In genomic region chr10:91880310-91880709, GRCh38 we compare ENCODE assay signal across 12 cellular contexts. TPM values are rescaled to one million over a fixed set of nuclear protein-coding genes. Genes with fewer than 3 reads are reported as not detected.
A peak's percentile ranks its signal among the peaks of the same experiment; 100 is the strongest.
DNase-seq lines count a peak whose midpoint lies in the region; ATAC-seq, FAIRE-seq and TF ChIP-seq lines count a peak whose summit lies in the region.
"Had no signal": no experiment of that assay in that cellular context is flagged by ENCODE, and none has a peak within 500 bp of the region (broad histone marks: within the 10 kb centered on the region; RNA-seq: fewer than 3 reads in every experiment).

No MANE protein-coding gene starts in this region.

- no peaks in the 10 kb centered on the region for H3K27me3 ChIP-seq in HCT116 (ENCODE audit: insufficient read depth, low read length)
- no peaks in the 10 kb centered on the region for H3K27me3 ChIP-seq in RWPE2 (ENCODE audit: insufficient read depth, poor library complexity, severe bottlenecking)
- H3K27me3 ChIP-seq in prostate gland (replicated peaks; ENCODE audit: insufficient read depth) = no peaks in the 10 kb centered on the region

- H3K9me3 ChIP-seq in HCT116 (ENCODE audit: control insufficient read depth in 1 of 2, insufficient read depth in 1 of 2, low read depth in 1 of 2, low read length in 2 of 2) (no peaks in the 10 kb centered on the region), RWPE2 (ENCODE audit: severe bottlenecking) (no peaks in the 10 kb centered on the region), prostate gland (no peaks in the 10 kb centered on the region)
- H3K9me3 ChIP-seq: psoas muscle had no signal

- POLR2A ChIA-PET in HCT116 (lab: Charles Lee) = no interaction called here

- H3K4me3 ChIP-seq in HCT116 (replicated peaks in 1 of 2; ENCODE audit: low read depth in 1 of 2, low read length in 2 of 2) = no peak overlapping the region
- H3K4me3 ChIP-seq in RWPE2 (ENCODE audit: severe bottlenecking) = no peak overlapping the region
- no peak overlapping the region for H3K4me3 ChIP-seq in prostate gland
- H3K4me3 ChIP-seq: psoas muscle had no signal

- FAIRE-seq in D721Med (lab: Jason Lieb, UNC) = no peak

- 24% methylated on average over 3 of the region's 3 CpGs for WGBS in prostate gland

- H3K27ac Mint-ChIP-seq in activated CD8-positive, alpha-beta memory T cell treated with anti-CD3 and anti-CD28 coated beads, Interleukin-2, amount 10 ng/mL, durations not matched to agents 7 days and 5 days = no peak overlapping the region

- RAD21 ChIA-PET in HCT116 (lab: Charles Lee; ENCODE audit: low non-redundant PET in 1 of 2, low total read pairs in 2 of 2, uncharacterized antibody in 2 of 2, unreplicated experiment in 2 of 2) = interaction anchor here in 1 of 2 experiments (0.6 kb wide), 1 partner anchor 47 kb away, joined by 4 read pairs; no protein-coding TSS in a partner anchor

- no peak overlapping the region for H3K27ac ChIP-seq in HCT116 (ENCODE audit: low read depth, low read length)
- no peak overlapping the region for H3K27ac ChIP-seq in RWPE2 (ENCODE audit: poor library complexity, severe bottlenecking)
- H3K27ac ChIP-seq in prostate gland = no peak overlapping the region
- H3K27ac ChIP-seq: psoas muscle had no signal

- no TSS peak for BruUV-seq in HCT116 (replicated peaks; lab: Mats Ljungman, UMichigan)

- TF ChIP-seq CTCF in HCT116 (IDR thresholded peaks at IDR 0.05 in 2 of 3, conservative IDR thresholded peaks at IDR 0.05 in 1 of 3; ENCODE audit: borderline replicate concordance in 1 of 3, insufficient read depth in 1 of 3, low read depth in 2 of 3, low read length in 2 of 3) (no peak), RWPE2 (IDR thresholded peaks at IDR 0.05; ENCODE audit: poor library complexity, severe bottlenecking) (no peak), prostate gland (IDR thresholded peaks at IDR 0.05) (peak in 1 of 4 experiments; percentile 6), D721Med (IDR thresholded peaks at IDR 0.05; ENCODE audit: insufficient read depth, missing control alignments) (no peak)

- H3K4me2 ChIP-seq in HCT116 (ENCODE audit: low read length) = no peak overlapping the region

- no peak for TF ChIP-seq POLR2A in HCT116 (IDR thresholded peaks at IDR 0.05; ENCODE audit: borderline replicate concordance, extremely low read depth, insufficient read depth, insufficient read length)
- TF ChIP-seq POLR2A in prostate gland (IDR thresholded peaks at IDR 0.05) = no peak

- H3K9ac ChIP-seq in HCT116 (ENCODE audit: low read length) = no peak overlapping the region

- peak; percentile 69 for ATAC-seq in HCT116
- peak; percentile 69 for ATAC-seq in RWPE2 (ENCODE audit: low read depth)
- no peak for ATAC-seq in activated CD8-positive, alpha-beta memory T cell treated with anti-CD3 and anti-CD28 coated beads, Interleukin-2, amount 10 ng/mL, durations not matched to agents 7 days and 5 days
- ATAC-seq: psoas muscle had no signal

- H3K36me3 ChIP-seq in HCT116 (ENCODE audit: control insufficient read depth in 1 of 2, insufficient read depth in 2 of 2, low read length in 2 of 2) (no peaks in the 10 kb centered on the region), RWPE2 (ENCODE audit: low read depth) (no peaks in the 10 kb centered on the region), prostate gland (no peaks in the 10 kb centered on the region)

- intact Hi-C loops in HCT116 (cut with micrococcal nuclease) (no loop called here), prostate gland (cut with DNase I) (no loop called here)

- H3K4me3 Mint-ChIP-seq in activated CD8-positive, alpha-beta memory T cell treated with anti-CD3 and anti-CD28 coated beads, Interleukin-2, amount 10 ng/mL, durations not matched to agents 7 days and 5 days = no peak overlapping the region

- no peaks in the 10 kb centered on the region for H3K9me2 ChIP-seq in HCT116 (ENCODE audit: insufficient read depth)

- no peak overlapping the region for H2AFZ ChIP-seq in HCT116 (ENCODE audit: low read depth, low read length, poor library complexity, severe bottlenecking)

- no peak for TF ChIP-seq RAD21 in HCT116 (IDR thresholded peaks at IDR 0.05; ENCODE audit: low read depth)

- peaks cover 12% of the 10 kb centered on the region for H3K27me3 Mint-ChIP-seq in activated CD8-positive, alpha-beta memory T cell treated with anti-CD3 and anti-CD28 coated beads, Interleukin-2, amount 10 ng/mL, durations not matched to agents 7 days and 5 days

- H3K9me3 Mint-ChIP-seq in activated CD8-positive, alpha-beta memory T cell treated with anti-CD3 and anti-CD28 coated beads, Interleukin-2, amount 10 ng/mL, durations not matched to agents 7 days and 5 days (ENCODE audit: low read depth) = no peaks in the 10 kb centered on the region

- DNase-seq in HCT116 (ENCODE audit: low read depth, low spot score) (no peak), RWPE2 (ENCODE audit: low spot score) (no peak), fibroblast of peridontal ligament (ENCODE audit: extremely low read depth) (peak; percentile 17), prostate gland (ENCODE audit: low spot score) (peak; percentile 25), SHP77 (lab: John Stamatoyannopoulos, UW) (no peak), D721Med (ENCODE audit: insufficient read length, low spot score) (no peak)
- DNase-seq in activated CD8-positive, alpha-beta memory T cell treated with anti-CD3 and anti-CD28 coated beads, Interleukin-2, amount 10 ng/mL, durations not matched to agents 7 days and 5 days = no peak
- DNase-seq: activated naive CD4-positive, alpha-beta T cell; DMS79 treated with DMSO at 0.1 percent for 48 hours; effector CD8-positive, alpha-beta T cell; NCI-H1092 treated with DMSO at 0.1 percent for 48 hours; psoas muscle had no signal

- no peaks in the 10 kb centered on the region for H4K20me1 ChIP-seq in HCT116 (ENCODE audit: insufficient read depth)

- H3K36me3 Mint-ChIP-seq in activated CD8-positive, alpha-beta memory T cell treated with anti-CD3 and anti-CD28 coated beads, Interleukin-2, amount 10 ng/mL, durations not matched to agents 7 days and 5 days = no peaks in the 10 kb centered on the region

- H3K79me2 ChIP-seq in HCT116 (ENCODE audit: insufficient read depth, low read length) = no peaks in the 10 kb centered on the region

- CTCF ChIA-PET in HCT116 (lab: Charles Lee) = no interaction called here
- CTCF ChIA-PET in activated CD8-positive, alpha-beta memory T cell treated with anti-CD3 and anti-CD28 coated beads, Interleukin-2, amount 10 ng/mL, durations not matched to agents 7 days and 5 days (lab: Charles Lee) = interaction anchor here (0.5 kb wide), 1 partner anchor 13 kb away, joined by 3 read pairs; no protein-coding TSS in a partner anchor

- H3K4me1 ChIP-seq in HCT116 (ENCODE audit: control insufficient read depth in 1 of 2, insufficient read depth in 2 of 2, low read length in 2 of 2) (no peaks in the 10 kb centered on the region; a peak in 1 of 4 replicates), RWPE2 (ENCODE audit: insufficient read depth, poor library complexity, severe bottlenecking) (no peaks in the 10 kb centered on the region), prostate gland (replicated peaks) (no peaks in the 10 kb centered on the region)

- no peaks in the 10 kb centered on the region for H3K4me1 Mint-ChIP-seq in activated CD8-positive, alpha-beta memory T cell treated with anti-CD3 and anti-CD28 coated beads, Interleukin-2, amount 10 ng/mL, durations not matched to agents 7 days and 5 days

TF ChIP-seq in HCT116, 20 proteins besides CTCF, POLR2A, EP300 and RAD21 (continues in another document):
- no peak for TF ChIP-seq EZH2phosphoT487 (IDR thresholded peaks at IDR 0.05; ENCODE audit: borderline replicate concordance)
- TF ChIP-seq SP1 (IDR thresholded peaks at IDR 0.05; ENCODE audit: low read depth) = no peak
- TF ChIP-seq CBX3 (IDR thresholded peaks at IDR 0.05; ENCODE audit: low read depth) = no peak
- TF ChIP-seq, protein P1, sequence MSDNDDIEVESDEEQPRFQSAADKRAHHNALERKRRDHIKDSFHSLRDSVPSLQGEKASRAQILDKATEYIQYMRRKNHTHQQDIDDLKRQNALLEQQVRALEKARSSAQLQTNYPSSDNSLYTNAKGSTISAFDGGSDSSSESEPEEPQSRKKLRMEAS (IDR thresholded peaks at IDR 0.05) = no peak
- no peak for TF ChIP-seq ZBTB33 (IDR thresholded peaks at IDR 0.05; ENCODE audit: extremely low read depth, insufficient replicate concordance, low read length)
- TF ChIP-seq CEBPB (IDR thresholded peaks at IDR 0.05; ENCODE audit: low read depth) = no peak
- no peak for TF ChIP-seq ZNF274 (IDR thresholded peaks at IDR 0.05; ENCODE audit: low read depth, low read length)

RNA-seq across cellular contexts. Expression of gene FGFBP3, which starts 29.0 kb away (rescaled TPM):
- total RNA-seq in HCT116 (2021; ENCODE audit: unreplicated experiment) (1.2 TPM), prostate gland (1 to 10 TPM; 2.3 to 3.4 TPM)
- polyA plus RNA-seq in HCT116 (2012) = 0.37 and 0.56 TPM in 2 replicates
- 1 to 10 TPM; 1.5 to 1.9 TPM for total RNA-seq in activated CD8-positive, alpha-beta memory T cell treated with anti-CD3 and anti-CD28 coated beads, Interleukin-2, amount 10 ng/mL, durations not matched to agents 7 days and 5 days

RNA-seq across cellular contexts. Expression of gene BTAF1, which starts 43.3 kb away (rescaled TPM):
- total RNA-seq in HCT116 (2021; ENCODE audit: unreplicated experiment) = 42.5 TPM
- polyA plus RNA-seq in HCT116 (2012) = 21.8 and 25.8 TPM in 2 replicates
- 10 to 100 TPM; 31.2 to 43.2 TPM for total RNA-seq in prostate gland
- total RNA-seq in activated CD8-positive, alpha-beta memory T cell treated with anti-CD3 and anti-CD28 coated beads, Interleukin-2, amount 10 ng/mL, durations not matched to agents 7 days and 5 days = 10 to 100 TPM; 43.4 to 61.6 TPM

Comparison
In these comparisons a context has a peak if more than half of its experiments do, and no peak if none do; other contexts are left out.
1. DNase-seq: peak in fibroblast of peridontal ligament (single experiment) and prostate gland (single experiment); none in HCT116 (single experiment), RWPE2 (single experiment), SHP77 (0 of 2), activated CD8-positive, alpha-beta memory T cell treated with anti-CD3 and anti-CD28 coated beads, Interleukin-2, amount 10 ng/mL, durations not matched to agents 7 days and 5 days (single experiment) and D721Med (single experiment).